31 cellular contexts compared by ENCODE assay signal in genomic region chr1:183135336-183135735, GRCh38. TPM values are rescaled to one million over a fixed set of nuclear protein-coding genes. Genes with fewer than 3 reads are reported as not detected.
"Had no signal": no experiment of that assay in that cellular context is flagged by ENCODE, and none has a peak within 500 bp of the region (broad histone marks: within the 10 kb centered on the region; RNA-seq: fewer than 3 reads in every experiment).

No MANE protein-coding gene starts in this region.

- H3K9me3 ChIP-seq: heart right ventricle, lower lobe of right lung, pancreas, psoas muscle, stomach, suprapubic skin, tibial artery, upper lobe of right lung had no signal

- H3K27me3 ChIP-seq: heart right ventricle, pancreas, stomach, suprapubic skin, tibial artery, upper lobe of right lung had no signal

- ATAC-seq: activated CD8-positive, alpha-beta T cell treated with anti-CD3 and anti-CD28 coated beads for 36 hours; activated T-cell treated with anti-CD3 and anti-CD28 coated beads, Interleukin-2, amount 50 U/mL, for 4 hours; activated T-helper 17 cell treated with anti-CD3 and anti-CD28 coated beads, Interleukin-2, amount 50 U/mL, for 72 hours; heart right ventricle; left lobe of liver; lower lobe of right lung; pancreas; stimulated activated naive B cell treated with anti-CD40 and anti-IgM and Interleukin-4, amounts not matched to agents 10 μg/mL and 1 μg/mL and 100 μg/mL, for 72 hours; T-cell; upper lobe of right lung had no signal

- H3K4me3 Mint-ChIP-seq: activated B cell treated with CpG ODN at 0.5 μM for 24 hours; activated CD8-positive, alpha-beta T cell treated with anti-CD3 and anti-CD28 coated beads for 36 hours; activated T-cell treated with anti-CD3 and anti-CD28 coated beads, Interleukin-2, amount 50 U/mL, for 4 hours; activated T-helper 17 cell treated with anti-CD3 and anti-CD28 coated beads, Interleukin-2, amount 50 U/mL, for 72 hours; naive B cell; stimulated activated naive B cell treated with anti-CD40 and anti-IgM and Interleukin-4, amounts not matched to agents 10 μg/mL and 1 μg/mL and 100 μg/mL, for 72 hours; T-cell had no signal

- H3K27ac ChIP-seq: lower lobe of right lung, pancreas, psoas muscle, suprapubic skin, tibial artery, upper lobe of right lung had no signal

- DNase-seq: activated B cell treated with CpG ODN at 0.5 μM for 24 hours; activated CD4-positive, alpha-beta T cell treated with anti-CD3 and anti-CD28 coated beads, Interleukin-2, amount 50 U/mL, for 1 hour; activated CD8-positive, alpha-beta T cell treated with anti-CD3 and anti-CD28 coated beads for 36 hours; activated gamma-delta T cell treated with Interleukin-2 at 50 U/mL for 16 hours; activated naive CD4-positive, alpha-beta T cell treated with anti-CD3 and anti-CD28 coated beads, Interleukin-2, amount 50 U/mL, for 16 hours; activated T-cell treated with anti-CD3 and anti-CD28 coated beads, Interleukin-2, amount 50 U/mL, for 4 hours; amygdala; central memory CD4-positive, alpha-beta T cell; dermis blood vessel endothelial cell; effector CD4-positive, alpha-beta T cell; erythroblast; foreskin fibroblast; heart right ventricle; kidney glomerular epithelial cell; lower lobe of right lung; mesendoderm; naive B cell; pancreas; psoas muscle; stimulated activated CD4-positive, alpha-beta T cell treated with anti-CD3 and anti-CD28 coated beads, Interleukin-15, amount 100 ng/mL, for 24 hours; stimulated activated CD4-positive, alpha-beta T cell treated with anti-CD3 and anti-CD28 coated beads, Interleukin-2, amount 100 ng/mL, for 24 hours; stimulated activated naive B cell treated with anti-CD40 and anti-IgM and Interleukin-4, amounts not matched to agents 10 μg/mL and 1 μg/mL and 100 μg/mL, for 72 hours; stomach; T-cell; tibial artery; upper lobe of right lung had no signal

- H3K27me3 Mint-ChIP-seq: activated B cell treated with CpG ODN at 0.5 μM for 24 hours; activated CD8-positive, alpha-beta T cell treated with anti-CD3 and anti-CD28 coated beads for 36 hours; naive B cell; stimulated activated naive B cell treated with anti-CD40 and anti-IgM and Interleukin-4, amounts not matched to agents 10 μg/mL and 1 μg/mL and 100 μg/mL, for 72 hours had no signal

- H3K9me3 Mint-ChIP-seq: activated B cell treated with CpG ODN at 0.5 μM for 24 hours; activated CD8-positive, alpha-beta T cell treated with anti-CD3 and anti-CD28 coated beads for 36 hours; activated T-cell treated with anti-CD3 and anti-CD28 coated beads, Interleukin-2, amount 50 U/mL, for 4 hours; activated T-helper 17 cell treated with anti-CD3 and anti-CD28 coated beads, Interleukin-2, amount 50 U/mL, for 72 hours; naive B cell; stimulated activated naive B cell treated with anti-CD40 and anti-IgM and Interleukin-4, amounts not matched to agents 10 μg/mL and 1 μg/mL and 100 μg/mL, for 72 hours; T-cell had no signal

- H3K4me1 Mint-ChIP-seq: activated T-helper 17 cell treated with anti-CD3 and anti-CD28 coated beads, Interleukin-2, amount 50 U/mL, for 72 hours; naive B cell had no signal

- H3K27ac Mint-ChIP-seq: activated B cell treated with CpG ODN at 0.5 μM for 24 hours; activated CD8-positive, alpha-beta T cell treated with anti-CD3 and anti-CD28 coated beads for 36 hours; activated T-helper 17 cell treated with anti-CD3 and anti-CD28 coated beads, Interleukin-2, amount 50 U/mL, for 72 hours; stimulated activated naive B cell treated with anti-CD40 and anti-IgM and Interleukin-4, amounts not matched to agents 10 μg/mL and 1 μg/mL and 100 μg/mL, for 72 hours; T-cell had no signal

- H3K4me3 ChIP-seq: heart right ventricle, lower lobe of right lung, pancreas, psoas muscle, stomach, suprapubic skin, tibial artery, upper lobe of right lung had no signal

- H3K36me3 Mint-ChIP-seq: T-cell had no signal

RNA-seq across cellular contexts. Expression of gene LAMC2, which starts 50.7 kb away (rescaled TPM):
- total RNA-seq: activated B cell treated with CpG ODN at 0.5 μM for 24 hours; activated CD8-positive, alpha-beta T cell treated with anti-CD3 and anti-CD28 coated beads for 36 hours; mononuclear cell; T-helper 2 cell treated with Interferon-gamma antibody and Interleukin-4, amounts not matched to agents 100 ng/mL and 5 ng/mL, for 36 hours had no signal
